24 cellular contexts compared by ENCODE assay signal in the genomic region with DNA sequence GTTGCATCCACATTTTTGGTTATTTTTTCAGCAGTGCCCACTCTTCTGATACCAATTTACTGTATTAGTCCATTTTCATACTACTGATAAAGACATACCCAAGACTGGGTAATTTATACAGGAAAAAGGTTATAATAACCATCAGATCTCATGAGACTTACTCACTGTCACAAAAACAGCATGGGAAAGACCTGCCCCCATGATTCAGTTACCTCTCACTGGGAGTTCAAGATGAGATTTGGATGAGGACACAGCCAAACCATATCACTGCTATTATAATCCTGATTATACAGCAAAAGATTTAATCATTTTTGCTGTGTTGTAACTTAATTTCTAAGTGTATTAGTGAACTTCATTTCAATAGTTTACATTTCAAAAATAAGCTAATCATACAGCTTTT. TPM values are rescaled to one million over a fixed set of nuclear protein-coding genes. Genes with fewer than 3 reads are reported as not detected.
A peak's percentile ranks its signal among the peaks of the same experiment; 100 is the strongest.
DNase-seq lines count a peak whose midpoint lies in the region; ATAC-seq and TF ChIP-seq lines count a peak whose summit lies in the region.
"Had no signal": no experiment of that assay in that cellular context is flagged by ENCODE, and none has a peak within 500 bp of the region (broad histone marks: within the 10 kb centered on the region; RNA-seq: fewer than 3 reads in every experiment).

No MANE protein-coding gene starts in this region.

- peaks cover 20% of the 10 kb centered on the region for H3K36me3 ChIP-seq in CD4-positive, alpha-beta memory T cell (ENCODE audit: insufficient read depth, low read length)
- H3K36me3 ChIP-seq in mucosa of descending colon (ENCODE audit: low read depth) = no peaks in the 10 kb centered on the region
- H3K36me3 ChIP-seq: heart left ventricle had no signal

- intact Hi-C loops in CD4-positive, alpha-beta memory T cell (cut with micrococcal nuclease) = no loop called here
- intact Hi-C loops in mucosa of descending colon (cut with DNase I, micrococcal nuclease) = no loop called here

- H3K27me3 ChIP-seq in CD4-positive, alpha-beta memory T cell (ENCODE audit: insufficient read depth, low read length) = no peaks in the 10 kb centered on the region
- H3K27me3 ChIP-seq: BLaER1, heart left ventricle had no signal

- H3K27ac ChIP-seq in CD4-positive, alpha-beta memory T cell (ENCODE audit: low read depth, low read length) = no peak overlapping the region
- H3K27ac ChIP-seq: 22Rv1, BLaER1, heart left ventricle, parathyroid adenoma had no signal

- no peak overlapping the region for H3K4me3 ChIP-seq in CD4-positive, alpha-beta memory T cell (ENCODE audit: low read length in 2 of 2)
- no peak overlapping the region for H3K4me3 ChIP-seq in mucosa of descending colon
- H3K4me3 ChIP-seq: BLaER1, GM12878, heart left ventricle had no signal

- POLR2A ChIA-PET in CD4-positive, alpha-beta memory T cell (lab: Charles Lee; ENCODE audit: partially characterized antibody) = no interaction called here
- POLR2A ChIA-PET in activated CD8-positive, alpha-beta T cell treated with anti-CD3 and anti-CD28 coated beads, Interleukin-2, amount 10 ng/mL, durations not matched to agents 7 days and 5 days (lab: Charles Lee) = no interaction called here

- no peak overlapping the region for H3K4me3 Mint-ChIP-seq in T-helper 1 cell treated with Interleukin-12 subunit alpha and Interleukin-12 subunit beta and Interleukin-4 antibody, amounts not matched to agents 30 μg/mL and 1 μg/mL, for 36 hours
- no peak overlapping the region for H3K4me3 Mint-ChIP-seq in CD4-positive, alpha-beta memory T cell
- no peak overlapping the region for H3K4me3 Mint-ChIP-seq in activated CD8-positive, alpha-beta T cell treated with anti-CD3 and anti-CD28 coated beads, Interleukin-2, amount 10 ng/mL, durations not matched to agents 7 days and 5 days
- H3K4me3 Mint-ChIP-seq: central memory CD8-positive, alpha-beta T cell; naive thymus-derived CD4-positive, alpha-beta T cell had no signal

- peaks cover 13% of the 10 kb centered on the region for H3K4me1 ChIP-seq in CD4-positive, alpha-beta memory T cell (ENCODE audit: insufficient read depth, low read length)
- H3K4me1 ChIP-seq in mucosa of descending colon (ENCODE audit: low read depth) = no peaks in the 10 kb centered on the region
- H3K4me1 ChIP-seq: heart left ventricle, parathyroid adenoma had no signal

- no peaks in the 10 kb centered on the region for H3K9me3 ChIP-seq in CD4-positive, alpha-beta memory T cell (ENCODE audit: control insufficient read depth in 1 of 2, low read length in 2 of 2)
- no peaks in the 10 kb centered on the region for H3K9me3 ChIP-seq in mucosa of descending colon
- H3K9me3 ChIP-seq: heart left ventricle had no signal

- no peaks in the 10 kb centered on the region for H3K27me3 Mint-ChIP-seq in T-helper 1 cell treated with Interleukin-12 subunit alpha and Interleukin-12 subunit beta and Interleukin-4 antibody, amounts not matched to agents 30 μg/mL and 1 μg/mL, for 36 hours (ENCODE audit: low read depth)
- H3K27me3 Mint-ChIP-seq in CD4-positive, alpha-beta memory T cell = no peaks in the 10 kb centered on the region
- H3K27me3 Mint-ChIP-seq in activated CD8-positive, alpha-beta T cell treated with anti-CD3 and anti-CD28 coated beads, Interleukin-2, amount 10 ng/mL, durations not matched to agents 7 days and 5 days (ENCODE audit: low read depth) = no peaks in the 10 kb centered on the region
- H3K27me3 Mint-ChIP-seq: central memory CD8-positive, alpha-beta T cell; naive thymus-derived CD4-positive, alpha-beta T cell had no signal

- peaks cover 58% of the 10 kb centered on the region for H3K4me1 Mint-ChIP-seq in T-helper 1 cell treated with Interleukin-12 subunit alpha and Interleukin-12 subunit beta and Interleukin-4 antibody, amounts not matched to agents 30 μg/mL and 1 μg/mL, for 36 hours (ENCODE audit: low read depth)
- peaks cover 19 to 46% (median 36%) of the 10 kb centered on the region in 4 donors for H3K4me1 Mint-ChIP-seq in CD4-positive, alpha-beta memory T cell
- peaks cover 68% of the 10 kb centered on the region for H3K4me1 Mint-ChIP-seq in activated CD8-positive, alpha-beta T cell treated with anti-CD3 and anti-CD28 coated beads, Interleukin-2, amount 10 ng/mL, durations not matched to agents 7 days and 5 days (ENCODE audit: low read depth)

- CTCF ChIA-PET in CD4-positive, alpha-beta memory T cell (lab: Charles Lee; ENCODE audit: partially characterized antibody) = interaction anchor here (0.9 to 3.5 kb wide), 4 partner anchors 10 to 80 kb away, joined by 3 to 20 read pairs (median 7); no protein-coding TSS in a partner anchor
- CTCF ChIA-PET in activated CD8-positive, alpha-beta T cell treated with anti-CD3 and anti-CD28 coated beads, Interleukin-2, amount 10 ng/mL, durations not matched to agents 7 days and 5 days (lab: Charles Lee) = interaction anchor here (2.1 kb wide), 1 partner anchor 11 kb away, joined by 7 read pairs; no protein-coding TSS in a partner anchor

- ATAC-seq in activated CD8-positive, alpha-beta T cell treated with anti-CD3 and anti-CD28 coated beads, Interleukin-2, amount 10 ng/mL, durations not matched to agents 7 days and 5 days = no peak
- no peak for ATAC-seq in mucosa of descending colon
- ATAC-seq: GM12878; heart left ventricle; naive thymus-derived CD4-positive, alpha-beta T cell had no signal

- no peaks in the 10 kb centered on the region for H3K9me3 Mint-ChIP-seq in T-helper 1 cell treated with Interleukin-12 subunit alpha and Interleukin-12 subunit beta and Interleukin-4 antibody, amounts not matched to agents 30 μg/mL and 1 μg/mL, for 36 hours
- peaks cover 0 to 2% (median 0%) of the 10 kb centered on the region in 8 donors for H3K9me3 Mint-ChIP-seq in CD4-positive, alpha-beta memory T cell
- H3K9me3 Mint-ChIP-seq in activated CD8-positive, alpha-beta T cell treated with anti-CD3 and anti-CD28 coated beads, Interleukin-2, amount 10 ng/mL, durations not matched to agents 7 days and 5 days (ENCODE audit: insufficient read depth) = no peaks in the 10 kb centered on the region
- H3K9me3 Mint-ChIP-seq: central memory CD8-positive, alpha-beta T cell had no signal

- peak overlapping the region; percentile 60 for H3K27ac Mint-ChIP-seq in T-helper 1 cell treated with Interleukin-12 subunit alpha and Interleukin-12 subunit beta and Interleukin-4 antibody, amounts not matched to agents 30 μg/mL and 1 μg/mL, for 36 hours
- H3K27ac Mint-ChIP-seq in CD4-positive, alpha-beta memory T cell = peak overlapping the region in 4 of 7 donors; percentile 5 to 76 (median 62)
- H3K27ac Mint-ChIP-seq in activated CD8-positive, alpha-beta T cell treated with anti-CD3 and anti-CD28 coated beads, Interleukin-2, amount 10 ng/mL, durations not matched to agents 7 days and 5 days = peak overlapping the region; percentile 56

- peaks cover 66% of the 10 kb centered on the region for H3K36me3 Mint-ChIP-seq in T-helper 1 cell treated with Interleukin-12 subunit alpha and Interleukin-12 subunit beta and Interleukin-4 antibody, amounts not matched to agents 30 μg/mL and 1 μg/mL, for 36 hours (ENCODE audit: low read depth)
- peaks cover 71 to 76% of the 10 kb centered on the region in 2 donors for H3K36me3 Mint-ChIP-seq in CD4-positive, alpha-beta memory T cell
- H3K36me3 Mint-ChIP-seq in activated CD8-positive, alpha-beta T cell treated with anti-CD3 and anti-CD28 coated beads, Interleukin-2, amount 10 ng/mL, durations not matched to agents 7 days and 5 days (ENCODE audit: low read depth) = peaks cover 86% of the 10 kb centered on the region

- DNase-seq in T-helper 1 cell (no peak), iris pigment epithelial cell (ENCODE audit: low read depth) (peak; percentile 15), GM19238 (ENCODE audit: insufficient read length, low spot score) (no peak), mucosa of descending colon (no peak)
- DNase-seq in CD4-positive, alpha-beta memory T cell = no peak
- DNase-seq in activated CD8-positive, alpha-beta T cell treated with anti-CD3 and anti-CD28 coated beads, Interleukin-2, amount 10 ng/mL, durations not matched to agents 7 days and 5 days = no peak
- no peak for DNase-seq in stimulated activated CD4-positive, alpha-beta T cell treated with anti-CD3 and anti-CD28 coated beads, Interleukin-2, amount 100 ng/mL, for 48 hours
- DNase-seq: amygdala; effector CD8-positive, alpha-beta T cell; GF-D8; heart left ventricle; islet precursor cell; KG1; naive thymus-derived CD4-positive, alpha-beta T cell; NCI-H1092 treated with DMSO at 0.1 percent for 48 hours; NCI-H526; SIG-M5; substantia nigra had no signal

- TF ChIP-seq CTCF in mucosa of descending colon (IDR thresholded peaks at IDR 0.05) = no peak

RNA-seq across cellular contexts. Expression of a gene that starts 6.6 kb away (rescaled TPM):
- total RNA-seq in CD4-positive, alpha-beta memory T cell = under 1 TPM in 1 of 2 experiments, not detected in 1; 0.19 TPM
- 1 to 10 TPM in 1 of 2 donors, not detected in 1; 1.4 TPM for polyA plus RNA-seq in CD4-positive, alpha-beta memory T cell
- under 1 TPM; 0.68 to 0.74 TPM for total RNA-seq in activated CD8-positive, alpha-beta T cell treated with anti-CD3 and anti-CD28 coated beads, Interleukin-2, amount 10 ng/mL, durations not matched to agents 7 days and 5 days
- total RNA-seq in mucosa of descending colon = not detected
- polyA plus RNA-seq: heart left ventricle had no signal

RNA-seq across cellular contexts. Expression of a gene that starts 46.5 kb away (rescaled TPM):
- total RNA-seq in CD4-positive, alpha-beta memory T cell = 100 to 1,000 TPM; 215 to 228 TPM
- polyA plus RNA-seq in CD4-positive, alpha-beta memory T cell = 100 to 1,000 TPM; 199 to 307 TPM
- 100 to 1,000 TPM; 293 to 303 TPM for total RNA-seq in activated CD8-positive, alpha-beta T cell treated with anti-CD3 and anti-CD28 coated beads, Interleukin-2, amount 10 ng/mL, durations not matched to agents 7 days and 5 days
- total RNA-seq in mucosa of descending colon = 1 to 10 TPM; 4.1 to 6.6 (median 5.4) TPM

Comparison
In these comparisons a context has a peak if more than half of its experiments do, and no peak if none do; other contexts are left out.
1. RNA of a gene that starts 46.5 kb away (total RNA-seq): 293 to 303 TPM in activated CD8-positive, alpha-beta T cell treated with anti-CD3 and anti-CD28 coated beads, Interleukin-2, amount 10 ng/mL, durations not matched to agents 7 days and 5 days and 215 to 228 TPM in CD4-positive, alpha-beta memory T cell; 4.1 to 6.6 TPM in mucosa of descending colon; every median in the first group is over 10 times any median in the second.
2. Peak in every context shown above with its lines, with median percentiles within 50 percentile points of each other: H3K27ac Mint-ChIP-seq.